29 cellular contexts compared by ENCODE assay signal in genomic region chr9:125455132-125455531, GRCh38.
"Had no signal": no experiment of that assay in that cellular context is flagged by ENCODE, and none has a peak within 500 bp of the region (broad histone marks: within the 10 kb centered on the region; RNA-seq: fewer than 3 reads in every experiment).

No MANE protein-coding gene starts in this region.

- H3K4me1 Mint-ChIP-seq: stimulated activated effector memory CD8-positive, alpha-beta T cell treated with anti-CD3 and anti-CD28 coated beads, Interleukin-12 subunit alpha, Interleukin-12 subunit beta, amount 100 ng/mL, for 72 hours; stimulated activated naive CD8-positive, alpha-beta T cell treated with anti-CD3 and anti-CD28 coated beads, Interleukin-15, amount 100 ng/mL, for 72 hours had no signal

- H3K27me3 Mint-ChIP-seq: stimulated activated memory B cell treated with anti-CD40 and anti-IgM and Interleukin-4, amounts not matched to agents 10 μg/mL and 1 μg/mL and 100 μg/mL, for 72 hours; stimulated activated naive B cell treated with anti-CD40 and anti-IgM and Interleukin-4, amounts not matched to agents 10 μg/mL and 1 μg/mL and 100 μg/mL, for 72 hours; stimulated activated naive CD8-positive, alpha-beta T cell treated with anti-CD3 and anti-CD28 coated beads, Interleukin-15, amount 100 ng/mL, for 72 hours; stimulated activated naive CD8-positive, alpha-beta T cell treated with anti-CD3 and anti-CD28 coated beads, Interleukin-15, Interleukin-2, amounts not matched to agents 100 ng/mL and 50 ng/mL, for 24 hours; type B pancreatic cell had no signal

- ATAC-seq: stimulated activated effector memory CD8-positive, alpha-beta T cell treated with anti-CD3 and anti-CD28 coated beads, Interleukin-12 subunit alpha, Interleukin-12 subunit beta, amount 100 ng/mL, for 72 hours; stimulated activated memory B cell treated with anti-CD40 and anti-IgM and Interleukin-4, amounts not matched to agents 10 μg/mL and 1 μg/mL and 100 μg/mL, for 72 hours; stimulated activated naive B cell treated with anti-CD40 and anti-IgM and Interleukin-4, amounts not matched to agents 10 μg/mL and 1 μg/mL and 100 μg/mL, for 72 hours; stimulated activated naive CD8-positive, alpha-beta T cell treated with anti-CD3 and anti-CD28 coated beads, Interleukin-15, amount 100 ng/mL, for 72 hours; stimulated activated naive CD8-positive, alpha-beta T cell treated with anti-CD3 and anti-CD28 coated beads, Interleukin-15, Interleukin-2, amounts not matched to agents 100 U/mL and 50 U/mL, for 24 hours; upper lobe of right lung had no signal

- H3K9me3 ChIP-seq: testis, thoracic aorta, thyroid gland, upper lobe of left lung, upper lobe of right lung, uterus, vagina had no signal

- DNase-seq: stimulated activated CD4-positive, alpha-beta T cell treated with anti-CD3 and anti-CD28 coated beads, Interleukin-2, amount 100 ng/mL, for 48 hours; stimulated activated CD4-positive, alpha-beta T cell treated with anti-CD3 and anti-CD28 coated beads, Interleukin-4, amount 100 ng/mL, for 1 hour; stimulated activated CD4-positive, alpha-beta T cell treated with anti-CD3 and anti-CD28 coated beads, Interleukin-4, amount 100 ng/mL, for 24 hours; stimulated activated CD4-positive, alpha-beta T cell treated with anti-CD3 and anti-CD28 coated beads, Interleukin-4, amount 100 ng/mL, for 4 hours; stimulated activated CD8-positive, alpha-beta memory T cell treated with anti-CD3 and anti-CD28 coated beads, Interleukin-4, amount 100 ng/mL, for 48 hours; stimulated activated naive B cell treated with anti-CD40 and anti-IgM and Interleukin-4, amounts not matched to agents 10 μg/mL and 1 μg/mL and 100 μg/mL, for 72 hours; stimulated activated naive CD4-positive, alpha-beta T cell; stimulated activated naive CD4-positive, alpha-beta T cell treated with Interleukin-2 at 50 U/mL for 16 hours; stimulated activated naive CD8-positive, alpha-beta T cell treated with anti-CD3 and anti-CD28 coated beads, Interleukin-15, amount 100 ng/mL, for 72 hours; stimulated activated naive CD8-positive, alpha-beta T cell treated with anti-CD3 and anti-CD28 coated beads, Interleukin-15, Interleukin-2, amounts not matched to agents 100 U/mL and 50 U/mL, for 24 hours; stomach; substantia nigra; testis; thyroid gland; tibial artery; transverse colon; trophoblast cell; upper lobe of left lung; upper lobe of right lung; uterus had no signal

- H3K27me3 ChIP-seq: stomach, suprapubic skin, testis, thyroid gland, tibial artery, tibial nerve, transverse colon, upper lobe of left lung, upper lobe of right lung, uterus, vagina had no signal

- H3K4me3 ChIP-seq: stomach, suprapubic skin, testis, thoracic aorta, thyroid gland, tibial artery, tibial nerve, transverse colon, upper lobe of left lung, upper lobe of right lung, uterus, vagina had no signal

- H3K4me1 ChIP-seq: stomach, suprapubic skin, testis, tibial artery, tibial nerve had no signal

- H3K27ac ChIP-seq: suprapubic skin, testis, thoracic aorta, tibial artery, tibial nerve, transverse colon, upper lobe of left lung, upper lobe of right lung, uterus, vagina had no signal

- H3K9me3 Mint-ChIP-seq: stimulated activated naive CD8-positive, alpha-beta T cell treated with anti-CD3 and anti-CD28 coated beads, Interleukin-15, Interleukin-2, amounts not matched to agents 100 ng/mL and 50 ng/mL, for 24 hours had no signal

- H3K36me3 ChIP-seq: thoracic aorta, thyroid gland, uterus had no signal

- H3K27ac Mint-ChIP-seq: stimulated activated effector memory CD8-positive, alpha-beta T cell treated with anti-CD3 and anti-CD28 coated beads, Interleukin-12 subunit alpha, Interleukin-12 subunit beta, amount 100 ng/mL, for 72 hours; stimulated activated memory B cell treated with anti-CD40 and anti-IgM and Interleukin-4, amounts not matched to agents 10 μg/mL and 1 μg/mL and 100 μg/mL, for 72 hours; stimulated activated naive B cell treated with anti-CD40 and anti-IgM and Interleukin-4, amounts not matched to agents 10 μg/mL and 1 μg/mL and 100 μg/mL, for 72 hours; stimulated activated naive CD8-positive, alpha-beta T cell treated with anti-CD3 and anti-CD28 coated beads, Interleukin-15, amount 100 ng/mL, for 72 hours; stimulated activated naive CD8-positive, alpha-beta T cell treated with anti-CD3 and anti-CD28 coated beads, Interleukin-15, Interleukin-2, amounts not matched to agents 100 ng/mL and 50 ng/mL, for 24 hours; type B pancreatic cell had no signal

- H3K4me3 Mint-ChIP-seq: stimulated activated effector memory CD8-positive, alpha-beta T cell treated with anti-CD3 and anti-CD28 coated beads, Interleukin-12 subunit alpha, Interleukin-12 subunit beta, amount 100 ng/mL, for 72 hours; stimulated activated memory B cell treated with anti-CD40 and anti-IgM and Interleukin-4, amounts not matched to agents 10 μg/mL and 1 μg/mL and 100 μg/mL, for 72 hours; stimulated activated naive B cell treated with anti-CD40 and anti-IgM and Interleukin-4, amounts not matched to agents 10 μg/mL and 1 μg/mL and 100 μg/mL, for 72 hours; stimulated activated naive CD8-positive, alpha-beta T cell treated with anti-CD3 and anti-CD28 coated beads, Interleukin-15, amount 100 ng/mL, for 72 hours; stimulated activated naive CD8-positive, alpha-beta T cell treated with anti-CD3 and anti-CD28 coated beads, Interleukin-15, Interleukin-2, amounts not matched to agents 100 ng/mL and 50 ng/mL, for 24 hours; type B pancreatic cell had no signal

- FAIRE-seq: urothelium cell line had no signal
